ENCODE assay signal across 8 cellular contexts in the genomic region with DNA sequence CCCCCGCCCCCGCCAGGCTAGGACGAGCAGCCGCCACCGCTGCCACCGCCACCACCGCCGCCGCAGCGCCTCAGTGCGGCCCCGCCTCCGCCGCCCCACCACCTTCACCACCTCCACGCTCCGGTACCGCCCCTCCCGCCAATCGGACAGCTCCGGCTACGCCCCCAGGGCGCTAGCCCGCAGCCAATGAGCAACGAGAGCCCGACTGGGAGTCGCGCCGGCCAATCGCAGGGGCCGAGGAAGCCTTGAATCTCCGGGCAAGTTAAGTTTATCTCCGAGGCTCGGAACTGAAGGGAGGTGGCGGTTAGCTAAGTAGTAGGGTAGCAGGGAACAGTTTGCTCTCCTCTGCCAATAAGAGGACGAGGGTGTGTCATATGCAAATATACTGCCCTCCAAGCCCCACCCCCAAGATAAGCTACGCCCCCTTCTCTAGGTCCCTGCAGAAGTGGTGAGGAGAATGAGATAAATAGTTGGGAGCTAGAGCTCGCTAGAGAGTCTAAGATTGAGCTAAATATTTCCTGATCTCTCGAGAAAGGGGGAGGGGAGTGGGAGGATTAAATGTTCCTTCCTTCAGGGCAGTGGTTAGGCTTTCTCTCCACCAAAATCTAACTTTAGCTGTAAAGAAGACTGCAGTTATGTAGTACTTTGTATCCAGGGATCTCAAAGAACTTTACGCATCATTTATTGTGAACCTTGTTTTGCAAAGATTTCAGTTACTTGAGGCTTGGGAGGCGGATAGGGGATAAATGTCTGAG. TPM values are rescaled to one million over a fixed set of nuclear protein-coding genes. Genes with fewer than 3 reads are reported as not detected.
DNase-seq lines count a peak whose midpoint lies in the region; TF ChIP-seq lines count a peak whose summit lies in the region.

A gene with protein sequence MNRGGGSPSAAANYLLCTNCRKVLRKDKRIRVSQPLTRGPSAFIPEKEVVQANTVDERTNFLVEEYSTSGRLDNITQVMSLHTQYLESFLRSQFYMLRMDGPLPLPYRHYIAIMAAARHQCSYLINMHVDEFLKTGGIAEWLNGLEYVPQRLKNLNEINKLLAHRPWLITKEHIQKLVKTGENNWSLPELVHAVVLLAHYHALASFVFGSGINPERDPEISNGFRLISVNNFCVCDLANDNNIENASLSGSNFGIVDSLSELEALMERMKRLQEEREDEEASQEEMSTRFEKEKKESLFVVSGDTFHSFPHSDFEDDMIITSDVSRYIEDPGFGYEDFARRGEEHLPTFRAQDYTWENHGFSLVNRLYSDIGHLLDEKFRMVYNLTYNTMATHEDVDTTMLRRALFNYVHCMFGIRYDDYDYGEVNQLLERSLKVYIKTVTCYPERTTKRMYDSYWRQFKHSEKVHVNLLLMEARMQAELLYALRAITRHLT (minus strand): TSS at position 77 of the 755 bp plus-strand sequence. CDS start 342 bp downstream, outside the sequence.

- H3K9me3 ChIP-seq in SK-N-SH (no peaks in the 10 kb centered on the region), neutrophil (no peaks in the 10 kb centered on the region)

- H3K36me3 Mint-ChIP-seq in HFFc6 (ENCODE audit: low read depth): no peaks in the 10 kb centered on the region
- peaks cover 9% of the 10 kb centered on the region for H3K36me3 Mint-ChIP-seq in activated naive CD4-positive, alpha-beta T cell treated with anti-CD3 and anti-CD28 coated beads, Interleukin-2, amount 10 ng/mL, durations not matched to agents 7 days and 5 days

- TF ChIP-seq RAD21 in SK-N-SH (IDR thresholded peaks at IDR 0.05; ENCODE audit: low read length): peak; percentile 55

- H3K79me2 ChIP-seq in SK-N-SH (ENCODE audit: insufficient read depth): no peaks in the 10 kb centered on the region

- H3K36me3 ChIP-seq in SK-N-SH (replicated peaks in 1 of 2; ENCODE audit: control insufficient read depth in 1 of 2, insufficient read depth in 2 of 2, low read length in 1 of 2) (no peaks in the 10 kb centered on the region), neutrophil (no peaks in the 10 kb centered on the region)

- peak within 1 kb of the TSS; percentile 84 for H3K4me3 ChIP-seq in NB4 (ENCODE audit: low read depth, low read length)
- peak within 1 kb of the TSS; percentile 79 to 91 for H3K4me3 ChIP-seq in SK-N-SH (ENCODE audit: low read depth in 2 of 2, low read length in 1 of 2)
- H3K4me3 ChIP-seq in neutrophil (ENCODE audit: low read depth in 1 of 2, low read length in 1 of 2): peak within 1 kb of the TSS; percentile 84 to 90

- H4K20me1 ChIP-seq in SK-N-SH (ENCODE audit: insufficient read depth): no peaks in the 10 kb centered on the region

- peaks cover 20% of the 10 kb centered on the region for H3K27me3 Mint-ChIP-seq in HFFc6 (ENCODE audit: insufficient read depth)
- peaks cover 7% of the 10 kb centered on the region for H3K27me3 Mint-ChIP-seq in activated naive CD4-positive, alpha-beta T cell treated with anti-CD3 and anti-CD28 coated beads, Interleukin-2, amount 10 ng/mL, durations not matched to agents 7 days and 5 days

- peak; percentile 18 to 80; a peak in 3 of 4 replicates for TF ChIP-seq EP300 in SK-N-SH (IDR thresholded peaks at IDR 0.05; ENCODE audit: borderline replicate concordance in 1 of 2, low read depth in 1 of 2, low read length in 1 of 2)

- H3K9me3 Mint-ChIP-seq in HFFc6: no peaks in the 10 kb centered on the region
- no peaks in the 10 kb centered on the region for H3K9me3 Mint-ChIP-seq in activated naive CD4-positive, alpha-beta T cell treated with anti-CD3 and anti-CD28 coated beads, Interleukin-2, amount 10 ng/mL, durations not matched to agents 7 days and 5 days

- H3K27me3 ChIP-seq in SK-N-SH (ENCODE audit: insufficient read depth): no peaks in the 10 kb centered on the region
- H3K27me3 ChIP-seq in neutrophil: no peaks in the 10 kb centered on the region

- H3K27ac ChIP-seq in SK-N-SH (ENCODE audit: low read depth in 2 of 2, low read length in 1 of 2) (peak within 1 kb of the TSS; percentile 31 to 99; a peak in 3 of 4 replicates), neutrophil (peak within 1 kb of the TSS; percentile 85)

- peak within 1 kb of the TSS; percentile 55 for H3K9ac ChIP-seq in SK-N-SH

- no peaks in the 10 kb centered on the region for H3K9me2 ChIP-seq in SK-N-SH

- H3K4me2 ChIP-seq in SK-N-SH: peak within 1 kb of the TSS; percentile 75

- peaks cover 12% of the 10 kb centered on the region for H3F3A ChIP-seq in SK-N-SH (replicated peaks; ENCODE audit: insufficient read depth)

- peak within 1 kb of the TSS; percentile 81 for H3K4me3 Mint-ChIP-seq in HFFc6
- no peak within 1 kb of the TSS for H3K4me3 Mint-ChIP-seq in activated naive CD4-positive, alpha-beta T cell treated with anti-CD3 and anti-CD28 coated beads, Interleukin-2, amount 10 ng/mL, durations not matched to agents 7 days and 5 days

- H3K4me1 ChIP-seq in SK-N-SH (ENCODE audit: control insufficient read depth in 1 of 2, insufficient read depth in 2 of 2, low read depth in 1 of 2, low read length in 1 of 2): peaks cover 11 to 18% of the 10 kb centered on the region in 2 experiments; a peak in 3 of 4 replicates
- H3K4me1 ChIP-seq in neutrophil (ENCODE audit: control insufficient read depth in 1 of 2, insufficient read depth in 1 of 2, low read depth in 1 of 2, low read length in 1 of 2): peaks cover 35 to 41% of the 10 kb centered on the region in 2 experiments

- H3K27ac Mint-ChIP-seq in HFFc6: no peak within 1 kb of the TSS
- peak within 1 kb of the TSS; percentile 93 for H3K27ac Mint-ChIP-seq in activated naive CD4-positive, alpha-beta T cell treated with anti-CD3 and anti-CD28 coated beads, Interleukin-2, amount 10 ng/mL, durations not matched to agents 7 days and 5 days

- TF ChIP-seq CTCF in HFFc6 (IDR thresholded peaks at IDR 0.05): no peak
- TF ChIP-seq CTCF in NB4 (IDR thresholded peaks at IDR 0.05; ENCODE audit: low read depth, low read length): peak; percentile 23
- no peak for TF ChIP-seq CTCF in SK-N-SH (IDR thresholded peaks at IDR 0.05)
- TF ChIP-seq CTCF in neutrophil (IDR thresholded peaks at IDR 0.05): peak; percentile 56
- TF ChIP-seq CTCF in subcutaneous adipose tissue (IDR thresholded peaks at IDR 0.05; ENCODE audit: low read depth): no peak

- 6% methylated on average over 14 of the region's 40 CpGs for WGBS in SK-N-SH (ENCODE audit: low lambda C conversion rate)

- CTCF ChIA-PET in SK-N-SH (lab: Yijun Ruan, JAX): interaction anchor here (0.7 to 1.6 kb wide), 6 partner anchors 13 to 558 kb away, joined by 3 to 8 read pairs (median 5); a partner anchor contains a TSS
- CTCF ChIA-PET in activated naive CD4-positive, alpha-beta T cell treated with anti-CD3 and anti-CD28 coated beads, Interleukin-2, amount 10 ng/mL, durations not matched to agents 7 days and 5 days (lab: Charles Lee): interaction anchor here (0.6 to 2.8 kb wide), 21 partner anchors 12 to 532 kb away, joined by 3 to 76 read pairs (median 4); no protein-coding TSS in a partner anchor

- TF ChIP-seq POLR2A in NB4 (IDR thresholded peaks at IDR 0.05; ENCODE audit: extremely low read depth, insufficient read length): peak; percentile 84

- H2AFZ ChIP-seq in SK-N-SH (ENCODE audit: low read depth): peak within 1 kb of the TSS; percentile 87

- POLR2A ChIA-PET in SK-N-SH (lab: Yijun Ruan, JAX): interaction anchor here (0.6 to 2.5 kb wide), 13 partner anchors 12 to 1498 kb away, joined by 3 to 17 read pairs (median 3); a partner anchor contains a TSS

- H3K4me1 Mint-ChIP-seq in HFFc6 (ENCODE audit: low read depth): peaks cover 14% of the 10 kb centered on the region
- H3K4me1 Mint-ChIP-seq in activated naive CD4-positive, alpha-beta T cell treated with anti-CD3 and anti-CD28 coated beads, Interleukin-2, amount 10 ng/mL, durations not matched to agents 7 days and 5 days: peaks cover 56% of the 10 kb centered on the region

- DNase-seq in GM04504 (ENCODE audit: low read depth) (peak; percentile 92), HFFc6 (peak; percentile 90), NB4 (ENCODE audit: low read depth) (peak; percentile 100), SK-N-SH (peak; percentile 93), germinal center (ENCODE audit: low spot score) (peak; percentile 97)
- peak; percentile 99 for DNase-seq in activated naive CD4-positive, alpha-beta T cell treated with anti-CD3 and anti-CD28 coated beads, Interleukin-2, amount 10 ng/mL, durations not matched to agents 7 days and 5 days

TF ChIP-seq in SK-N-SH, 30 proteins besides CTCF, POLR2A, EP300 and RAD21 (continues in another document):
- TF ChIP-seq, protein P1, sequence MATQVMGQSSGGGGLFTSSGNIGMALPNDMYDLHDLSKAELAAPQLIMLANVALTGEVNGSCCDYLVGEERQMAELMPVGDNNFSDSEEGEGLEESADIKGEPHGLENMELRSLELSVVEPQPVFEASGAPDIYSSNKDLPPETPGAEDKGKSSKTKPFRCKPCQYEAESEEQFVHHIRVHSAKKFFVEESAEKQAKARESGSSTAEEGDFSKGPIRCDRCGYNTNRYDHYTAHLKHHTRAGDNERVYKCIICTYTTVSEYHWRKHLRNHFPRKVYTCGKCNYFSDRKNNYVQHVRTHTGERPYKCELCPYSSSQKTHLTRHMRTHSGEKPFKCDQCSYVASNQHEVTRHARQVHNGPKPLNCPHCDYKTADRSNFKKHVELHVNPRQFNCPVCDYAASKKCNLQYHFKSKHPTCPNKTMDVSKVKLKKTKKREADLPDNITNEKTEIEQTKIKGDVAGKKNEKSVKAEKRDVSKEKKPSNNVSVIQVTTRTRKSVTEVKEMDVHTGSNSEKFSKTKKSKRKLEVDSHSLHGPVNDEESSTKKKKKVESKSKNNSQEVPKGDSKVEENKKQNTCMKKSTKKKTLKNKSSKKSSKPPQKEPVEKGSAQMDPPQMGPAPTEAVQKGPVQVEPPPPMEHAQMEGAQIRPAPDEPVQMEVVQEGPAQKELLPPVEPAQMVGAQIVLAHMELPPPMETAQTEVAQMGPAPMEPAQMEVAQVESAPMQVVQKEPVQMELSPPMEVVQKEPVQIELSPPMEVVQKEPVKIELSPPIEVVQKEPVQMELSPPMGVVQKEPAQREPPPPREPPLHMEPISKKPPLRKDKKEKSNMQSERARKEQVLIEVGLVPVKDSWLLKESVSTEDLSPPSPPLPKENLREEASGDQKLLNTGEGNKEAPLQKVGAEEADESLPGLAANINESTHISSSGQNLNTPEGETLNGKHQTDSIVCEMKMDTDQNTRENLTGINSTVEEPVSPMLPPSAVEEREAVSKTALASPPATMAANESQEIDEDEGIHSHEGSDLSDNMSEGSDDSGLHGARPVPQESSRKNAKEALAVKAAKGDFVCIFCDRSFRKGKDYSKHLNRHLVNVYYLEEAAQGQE (IDR thresholded peaks at IDR 0.05; ENCODE audit: low read depth, low read length): no peak
- TF ChIP-seq GATA2 (CRISPR knock-in tag; IDR thresholded peaks at IDR 0.05) (no peak), NRF1 (IDR thresholded peaks at IDR 0.05; ENCODE audit: low read depth, low read length) (no peak)

RNA-seq across cellular contexts. Expression of the gene that starts here (rescaled TPM):
- under 1 TPM; 0.12 to 0.28 (median 0.21) TPM for total RNA-seq in HFFc6 (2021; fragmentation: NEBNext Ultra II Directional; extraction: Animal tissue kit (Norgen Biotek cat#: 25700))
- 1.7 and 2.2 TPM in 2 replicates for polyA plus RNA-seq in SK-N-SH (2012; rRNA removed)
- 2.9 and 3.4 TPM in 2 replicates for polyA plus RNA-seq in SK-N-SH (2012; cell fraction: cytosol; rRNA removed)
- 1.6 and 2.9 TPM in 2 replicates for polyA plus RNA-seq in SK-N-SH (2012; cell fraction: nucleus; rRNA removed)
- total RNA-seq in subcutaneous adipose tissue: 10 to 100 TPM; 15.4 to 54.6 (median 32.0) TPM

Comparison
In these comparisons a context has a peak if more than half of its experiments do, and no peak if none do; other contexts are left out.
1. Peak in every context shown above with its lines: DNase-seq, H3K4me3 ChIP-seq and H3K27ac ChIP-seq.
2. RNA of the gene that starts here (total RNA-seq): 15.4 to 54.6 TPM in subcutaneous adipose tissue; 0.12 to 0.28 TPM in HFFc6; every median in the first group is over 10 times any median in the second.
3. Peak in DNase-seq in HFFc6; RNA of the gene not detected or under 1 TPM.
4. CTCF ChIP-seq: peak in NB4 (single experiment) and neutrophil (single experiment); none in HFFc6 (single experiment), SK-N-SH (single experiment) and subcutaneous adipose tissue (single experiment).